In genomic region chr7:88985309-88985708, GRCh38 we compare ENCODE assay signal across 16 cellular contexts.
DNase-seq lines count a peak whose midpoint lies in the region; ATAC-seq, FAIRE-seq and TF ChIP-seq lines count a peak whose summit lies in the region.
"Had no signal": no experiment of that assay in that cellular context is flagged by ENCODE, and none has a peak within 500 bp of the region (broad histone marks: within the 10 kb centered on the region; RNA-seq: fewer than 3 reads in every experiment).

No MANE protein-coding gene starts in this region.

- no peak overlapping the region for H2AK5ac ChIP-seq in H1 (ENCODE audit: low read depth, low read length)

- no peaks in the 10 kb centered on the region for H3K27me3 Mint-ChIP-seq in activated naive CD8-positive, alpha-beta T cell treated with anti-CD3 and anti-CD28 coated beads, Interleukin-2, amount 50 U/mL, for 24 hours

- no peaks in the 10 kb centered on the region for H3K79me2 ChIP-seq in H1 (ENCODE audit: control insufficient read depth in 1 of 2, insufficient read depth in 2 of 2, low read length in 2 of 2)

- H3K9me3 Mint-ChIP-seq in activated naive CD8-positive, alpha-beta T cell treated with anti-CD3 and anti-CD28 coated beads, Interleukin-2, amount 50 U/mL, for 24 hours: no peaks in the 10 kb centered on the region

- H3K27ac Mint-ChIP-seq in activated naive CD8-positive, alpha-beta T cell treated with anti-CD3 and anti-CD28 coated beads, Interleukin-2, amount 50 U/mL, for 24 hours: no peak overlapping the region
- H3K27ac Mint-ChIP-seq: CD14-positive monocyte; CD4-positive, alpha-beta memory T cell had no signal

- no peak overlapping the region for H3K18ac ChIP-seq in H1 (ENCODE audit: extremely low read depth, low read length)

- FAIRE-seq in H1 (lab: Jason Lieb, UNC): peak; percentile 39

- TF ChIP-seq CTCF in H1 (IDR thresholded peaks at IDR 0.05; ENCODE audit: control extremely low read depth in 1 of 3, insufficient read depth in 1 of 3, low read depth in 1 of 3, low read length in 3 of 3) (no peak), Peyer's patch (IDR thresholded peaks at IDR 0.05) (no peak)

- H3K4ac ChIP-seq in H1 (replicated peaks; ENCODE audit: insufficient read length, low read depth, low read length): no peak overlapping the region

- DNase-seq in NCI-H1930 (lab: John Stamatoyannopoulos, UW) (peak; percentile 49 to 57), H1 (ENCODE audit: low read depth in 1 of 2, low spot score in 2 of 2) (no peak), iPS-NIHi7 (ENCODE audit: extremely low spot score) (peak; percentile 14), HCEC 1CT (no peak), Peyer's patch (no peak), NCI-H1417 (lab: John Stamatoyannopoulos, UW) (no peak)
- no peak for DNase-seq in activated naive CD8-positive, alpha-beta T cell treated with anti-CD3 and anti-CD28 coated beads, Interleukin-2, amount 50 U/mL, for 24 hours
- DNase-seq: 8988T; Calu3; CD4-positive, alpha-beta memory T cell; DMS79 treated with DMSO at 0.1 percent for 48 hours; GF-D8 had no signal

- H2BK15ac ChIP-seq in H1 (ENCODE audit: low read length): no peak overlapping the region

- H3K9ac ChIP-seq in H1 (replicated peaks in 1 of 4; ENCODE audit: extremely low read depth in 1 of 4, low read depth in 3 of 4, low read length in 3 of 4): no peak overlapping the region
- H3K9ac ChIP-seq: BLaER1 had no signal

- no peak overlapping the region for H3K14ac ChIP-seq in H1 (ENCODE audit: insufficient read length)

- H3K9me3 ChIP-seq in H1 (ENCODE audit: insufficient read depth in 2 of 2, low read depth in 1 of 2, low read length in 1 of 2): no peaks in the 10 kb centered on the region
- H3K9me3 ChIP-seq in Peyer's patch: no peaks in the 10 kb centered on the region
- H3K9me3 ChIP-seq: BLaER1, HAP-1 had no signal

- no peak overlapping the region for H4K91ac ChIP-seq in H1 (replicated peaks; ENCODE audit: insufficient read length, low read length)

- no peaks in the 10 kb centered on the region for H4K20me1 ChIP-seq in H1 (replicated peaks in 1 of 2; ENCODE audit: control insufficient read depth in 1 of 2, insufficient read depth in 2 of 2, low read length in 2 of 2)
- H4K20me1 ChIP-seq: BLaER1 had no signal

- H3K36me3 Mint-ChIP-seq in activated naive CD8-positive, alpha-beta T cell treated with anti-CD3 and anti-CD28 coated beads, Interleukin-2, amount 50 U/mL, for 24 hours (ENCODE audit: low read depth): no peaks in the 10 kb centered on the region
- H3K36me3 Mint-ChIP-seq: CD14-positive monocyte; CD4-positive, alpha-beta memory T cell had no signal

- CTCF ChIA-PET in H1 (lab: Charles Lee; ENCODE audit: partially characterized antibody): no interaction called here

- TF ChIP-seq RAD21 in H1 (IDR thresholded peaks at IDR 0.05 in 1 of 2, conservative IDR thresholded peaks at IDR 0.05 in 1 of 2; ENCODE audit: low read depth in 2 of 2, low read length in 2 of 2): no peak

- POLR2A ChIA-PET in H1 (lab: Charles Lee; ENCODE audit: partially characterized antibody): no interaction called here

- H3K27ac ChIP-seq in H1 (ENCODE audit: low read depth, low read length) (no peak overlapping the region), Peyer's patch (no peak overlapping the region)
- H3K27ac ChIP-seq: BLaER1, HL-60 had no signal

- no peaks in the 10 kb centered on the region for H3K23me2 ChIP-seq in H1 (ENCODE audit: low read depth, low read length)

- H3K4me1 ChIP-seq in H1 (replicated peaks in 1 of 4; ENCODE audit: control insufficient read depth in 3 of 4, insufficient read depth in 4 of 4, low read length in 3 of 4) (peaks cover 0 to 2% (median 1%) of the 10 kb centered on the region in 4 experiments; a peak in 2 of 7 replicates), Peyer's patch (no peaks in the 10 kb centered on the region)
- H3K4me1 ChIP-seq: BLaER1 had no signal

- H2BK5ac ChIP-seq in H1 (ENCODE audit: low read depth, low read length): no peak overlapping the region

- no peak overlapping the region for H2BK20ac ChIP-seq in H1 (ENCODE audit: low read length)

- H3K4me3 ChIP-seq in H1 (ENCODE audit: extremely low read depth in 1 of 4, insufficient read depth in 2 of 4, low read depth in 3 of 4, low read length in 4 of 4) (no peak overlapping the region), Peyer's patch (no peak overlapping the region)
- H3K4me3 ChIP-seq: BLaER1, HAP-1 had no signal

- no peak overlapping the region for H2BK12ac ChIP-seq in H1 (ENCODE audit: low read depth, low read length)

- TF ChIP-seq POLR2A in H1 (IDR thresholded peaks at IDR 0.05; ENCODE audit: control extremely low read depth in 1 of 2, low read depth in 2 of 2, low read length in 2 of 2): no peak
- TF ChIP-seq POLR2A in Peyer's patch (IDR thresholded peaks at IDR 0.05): no peak

- H3K4me3 Mint-ChIP-seq in activated naive CD8-positive, alpha-beta T cell treated with anti-CD3 and anti-CD28 coated beads, Interleukin-2, amount 50 U/mL, for 24 hours: no peak overlapping the region
- H3K4me3 Mint-ChIP-seq: CD14-positive monocyte; CD4-positive, alpha-beta memory T cell had no signal

- H2AFZ ChIP-seq in H1 (ENCODE audit: low read length): no peak overlapping the region

- H3K27me3 ChIP-seq in H1 (replicated peaks in 1 of 4; ENCODE audit: control insufficient read depth in 3 of 4, extremely low read depth in 1 of 4, insufficient read depth in 3 of 4, low read length in 3 of 4): no peaks in the 10 kb centered on the region
- H3K27me3 ChIP-seq in Peyer's patch: no peaks in the 10 kb centered on the region
- H3K27me3 ChIP-seq: BLaER1 had no signal

- H2BK120ac ChIP-seq in H1 (replicated peaks; ENCODE audit: low read depth, low read length): no peak overlapping the region

- TF ChIP-seq EP300 in H1 (IDR thresholded peaks at IDR 0.05; ENCODE audit: borderline replicate concordance in 1 of 2, low read depth in 2 of 2, low read length in 2 of 2): no peak

- H3K56ac ChIP-seq in H1 (replicated peaks; ENCODE audit: insufficient read length, low read depth, low read length): no peak overlapping the region

- H3K79me1 ChIP-seq in H1 (ENCODE audit: low read depth, low read length): no peaks in the 10 kb centered on the region

- ATAC-seq in activated naive CD8-positive, alpha-beta T cell treated with anti-CD3 and anti-CD28 coated beads, Interleukin-2, amount 50 U/mL, for 24 hours: no peak

- H4K8ac ChIP-seq in H1 (ENCODE audit: extremely low read depth, insufficient read depth, low read length): no peak overlapping the region

- H3K36me3 ChIP-seq in H1 (ENCODE audit: control insufficient read depth in 2 of 4, insufficient read depth in 4 of 4, low read length in 3 of 4) (no peaks in the 10 kb centered on the region), Peyer's patch (no peaks in the 10 kb centered on the region)
- H3K36me3 ChIP-seq: BLaER1, HAP-1 had no signal

- no peak overlapping the region for H4K5ac ChIP-seq in H1 (ENCODE audit: insufficient read length, low read depth, low read length)

- no peak overlapping the region for H3K23ac ChIP-seq in H1 (ENCODE audit: insufficient read length)

- WGBS in H1 (ENCODE audit: extremely low coverage in 1 of 2, insufficient coverage in 1 of 2, insufficient read length in 1 of 2, insufficient replicate concordance in 2 of 2, low coverage in 1 of 2, low lambda C conversion rate in 2 of 2, missing lambda C conversion rate in 1 of 2), 2 experiments: 66% methylated on average over 5 of the region's 5 CpGs; no CpG with 5 or more reads in 1 of the 2 experiments

- H3K4me1 Mint-ChIP-seq in activated naive CD8-positive, alpha-beta T cell treated with anti-CD3 and anti-CD28 coated beads, Interleukin-2, amount 50 U/mL, for 24 hours: no peaks in the 10 kb centered on the region
- H3K4me1 Mint-ChIP-seq: CD14-positive monocyte; CD4-positive, alpha-beta memory T cell had no signal

- no peak overlapping the region for H3K4me2 ChIP-seq in H1 (ENCODE audit: insufficient read depth in 1 of 2, low read depth in 2 of 2, low read length in 2 of 2)
- H3K4me2 ChIP-seq: BLaER1 had no signal

TF ChIP-seq in H1, 55 proteins besides CTCF, POLR2A, EP300 and RAD21:
- TF ChIP-seq SP1 (IDR thresholded peaks at IDR 0.05; ENCODE audit: low read depth, low read length): no peak
- TF ChIP-seq TEAD4 (IDR thresholded peaks at IDR 0.05; ENCODE audit: low read depth, low read length): no peak
- TF ChIP-seq E2F6 (IDR thresholded peaks at IDR 0.05): no peak
- TF ChIP-seq EZH2 (IDR thresholded peaks at IDR 0.05; ENCODE audit: low read depth, low read length, severe bottlenecking): no peak
- no peak for TF ChIP-seq CBX8 (IDR thresholded peaks at IDR 0.05; ENCODE audit: borderline replicate concordance, low read depth, low read length)
- TF ChIP-seq KDM5A (IDR thresholded peaks at IDR 0.05; ENCODE audit: low read length): no peak
- no peak for TF ChIP-seq HDAC6 (IDR thresholded peaks at IDR 0.05; ENCODE audit: low read depth, low read length)
- no peak for TF ChIP-seq SRF (IDR thresholded peaks at IDR 0.05; ENCODE audit: low read depth, low read length)
- TF ChIP-seq SIN3A (conservative IDR thresholded peaks at IDR 0.05 in 1 of 2, IDR thresholded peaks at IDR 0.05 in 1 of 2; ENCODE audit: low read depth in 1 of 2, low read length in 2 of 2): no peak
- no peak for TF ChIP-seq CEBPB (IDR thresholded peaks at IDR 0.05; ENCODE audit: low read depth, low read length)
- TF ChIP-seq BCL11A (IDR thresholded peaks at IDR 0.05; ENCODE audit: low read depth in 2 of 2, low read length in 2 of 2): no peak

Comparison
In these comparisons a context has a peak if more than half of its experiments do, and no peak if none do; other contexts are left out.
1. DNase-seq: peak in NCI-H1930 (2 of 2) and iPS-NIHi7 (single experiment); none in H1 (0 of 2), HCEC 1CT (single experiment), Peyer's patch (0 of 3), NCI-H1417 (0 of 3) and activated naive CD8-positive, alpha-beta T cell treated with anti-CD3 and anti-CD28 coated beads, Interleukin-2, amount 50 U/mL, for 24 hours (single experiment).